In genomic region chr6:22113046-22113766, GRCh38 we compare ENCODE assay signal across 9 cellular contexts.
A peak's percentile ranks its signal among the peaks of the same experiment; 100 is the strongest.
DNase-seq lines count a peak whose midpoint lies in the region; ATAC-seq and TF ChIP-seq lines count a peak whose summit lies in the region.
"Had no signal": no experiment of that assay in that cellular context is flagged by ENCODE, and none has a peak within 500 bp of the region (broad histone marks: within the 10 kb centered on the region; RNA-seq: fewer than 3 reads in every experiment).

No MANE protein-coding gene starts in this region.

- no peaks in the 10 kb centered on the region for H3K4me1 ChIP-seq in uterus

- ATAC-seq in HG02610 (IDR thresholded peaks at IDR 0.05; ENCODE audit: unreplicated experiment), result no peak
- ATAC-seq: T-cell had no signal

- intact Hi-C loops in uterus (cut with DNase I; ENCODE audit: low total_unique reads), result no loop called here

- no peak overlapping the region for H3K4me3 ChIP-seq in uterus

- H3K27ac ChIP-seq in uterus, result peak overlapping the region in 1 of 2 donors; percentile 18

- TF ChIP-seq POLR2A in uterus (IDR thresholded peaks at IDR 0.05), result no peak

- H3K27me3 ChIP-seq in uterus, result no peaks in the 10 kb centered on the region

- no peak for TF ChIP-seq CTCF in uterus (IDR thresholded peaks at IDR 0.05)

- no peaks in the 10 kb centered on the region for H3K36me3 ChIP-seq in uterus

- DNase-seq in SIG-M5 treated with dmso at 0.1 percent for 504 hours (lab: John Stamatoyannopoulos, UW; ENCODE audit: unreplicated experiment), result peak; percentile 36
- no peak for DNase-seq in SIG-M5 (lab: John Stamatoyannopoulos, UW)
- DNase-seq in astrocyte of the hippocampus (ENCODE audit: low read depth, low spot score), result peak; percentile 94
- DNase-seq in hepatic stellate cell (ENCODE audit: low spot score), result peak; percentile 54
- DNase-seq in uterus, result peak; percentile 35 to 52
- no peak for DNase-seq in D341Med (ENCODE audit: low spot score)
- DNase-seq in iPS-NIHi7 (ENCODE audit: extremely low spot score), result no peak
- DNase-seq: T-cell had no signal

- no peaks in the 10 kb centered on the region for H3K9me3 ChIP-seq in uterus

Comparison
In these comparisons a context has a peak if more than half of its experiments do, and no peak if none do; other contexts are left out.
1. DNase-seq: peak in SIG-M5 treated with dmso at 0.1 percent for 504 hours (single experiment), astrocyte of the hippocampus (single experiment), hepatic stellate cell (single experiment) and uterus (2 of 2); none in SIG-M5 (single experiment), D341Med (single experiment) and iPS-NIHi7 (single experiment).